8 cellular contexts compared by ENCODE assay signal in the genomic region with DNA sequence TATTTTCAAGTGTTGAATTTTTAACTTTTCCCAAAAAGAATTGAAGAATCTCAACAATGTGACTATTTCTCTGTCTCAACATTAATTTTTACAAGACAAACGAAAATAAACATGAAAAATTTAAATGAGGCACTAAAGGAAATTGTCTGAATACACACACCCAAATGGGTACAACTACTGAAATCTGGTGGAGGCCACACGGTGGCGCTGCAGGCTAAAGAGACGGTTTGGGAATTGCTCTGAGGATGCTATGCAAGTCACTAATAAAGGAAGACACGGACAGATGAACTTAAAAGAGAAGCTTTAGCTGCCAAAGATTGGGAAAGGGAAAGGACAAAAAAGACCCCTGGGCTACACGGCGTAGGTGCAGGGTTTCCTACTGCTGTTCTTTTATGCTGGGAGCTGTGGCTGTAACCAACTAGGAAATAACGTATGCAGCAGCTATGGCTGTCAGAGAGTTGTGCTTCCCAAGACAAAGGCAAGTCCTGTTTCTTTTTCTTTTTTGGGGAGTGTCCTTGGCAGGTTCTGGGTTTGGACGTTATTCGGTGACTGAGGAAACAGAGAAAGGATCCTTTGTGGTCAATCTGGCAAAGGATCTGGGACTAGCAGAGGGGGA. TPM values are rescaled to one million over a fixed set of nuclear protein-coding genes. Genes with fewer than 3 reads are reported as not detected.
A peak's percentile ranks its signal among the peaks of the same experiment; 100 is the strongest.
DNase-seq lines count a peak whose midpoint lies in the region; ATAC-seq and TF ChIP-seq lines count a peak whose summit lies in the region.

A gene (plus strand): TSS at position 244 of the 616 bp plus-strand sequence. CDS start 200 bp downstream, at position 444.

- peak within 1 kb of the TSS in 2 of 4 experiments; percentile 3 to 11 for H3K4me3 ChIP-seq in fibroblast of lung (replicated peaks in 1 of 4; ENCODE audit: control extremely low read depth in 1 of 4, insufficient read depth in 1 of 4, low read depth in 3 of 4, low read length in 4 of 4)

- ATAC-seq in GM18867 (IDR thresholded peaks at IDR 0.05; ENCODE audit: unreplicated experiment): no peak
- no peak for ATAC-seq in GM21423 (IDR thresholded peaks at IDR 0.05; ENCODE audit: unreplicated experiment)

- no peak within 1 kb of the TSS for H3K27ac ChIP-seq in fibroblast of lung (ENCODE audit: insufficient read depth, low read length)

- H2AFZ ChIP-seq in fibroblast of lung (ENCODE audit: low read length): no peak within 1 kb of the TSS

- H3K4me1 ChIP-seq in fibroblast of lung (ENCODE audit: control insufficient read depth, extremely low read depth, insufficient read depth, low read length): no peaks in the 10 kb centered on the region

- DNase-seq in AML-193 (lab: John Stamatoyannopoulos, UW): peak; percentile 47 to 49
- peak; percentile 44 for DNase-seq in RPMI7951 (ENCODE audit: low read depth)
- DNase-seq in fibroblast of lung (ENCODE audit: low read depth in 2 of 2): peak; percentile 8 to 9
- peak; percentile 8 for DNase-seq in stimulated activated CD4-positive, alpha-beta T cell treated with anti-CD3 and anti-CD28 coated beads, Interleukin-12 subunit alpha, Interleukin-12 subunit beta, amount 100 ng/mL, for 4 hours
- no peak for DNase-seq in mucosa of gallbladder (ENCODE audit: low spot score)

- H3K9me3 ChIP-seq in fibroblast of lung (ENCODE audit: control insufficient read depth, insufficient read depth, low read depth, low read length): no peaks in the 10 kb centered on the region

- H4K20me1 ChIP-seq in fibroblast of lung (ENCODE audit: control insufficient read depth, extremely low read depth, insufficient read depth, low read length): no peaks in the 10 kb centered on the region

- TF ChIP-seq CTCF in GM12872 (IDR thresholded peaks at IDR 0.05; ENCODE audit: insufficient read depth, low read depth, low read length) (peak; percentile 44; the same call in 2 of the 3 replicates), fibroblast of lung (conservative IDR thresholded peaks at IDR 0.05 in 1 of 2, IDR thresholded peaks at IDR 0.05 in 1 of 2; ENCODE audit: low read depth in 1 of 2, low read length in 2 of 2) (peak; percentile 15 to 28)

- no peaks in the 10 kb centered on the region for H3K27me3 ChIP-seq in fibroblast of lung (ENCODE audit: control insufficient read depth, insufficient read depth, low read length)

- no peak within 1 kb of the TSS for H3K9ac ChIP-seq in fibroblast of lung (ENCODE audit: insufficient read depth, low read length)

- no peak within 1 kb of the TSS for H3K4me2 ChIP-seq in fibroblast of lung (ENCODE audit: extremely low read depth, insufficient read depth, low read length)

- no peaks in the 10 kb centered on the region for H3K36me3 ChIP-seq in fibroblast of lung (ENCODE audit: control insufficient read depth, insufficient read depth, low read length)

- no peaks in the 10 kb centered on the region for H3K79me2 ChIP-seq in fibroblast of lung (ENCODE audit: control insufficient read depth, insufficient read depth, low read length)

RNA-seq across cellular contexts. Expression of the gene that starts here (rescaled TPM):
- total RNA-seq in RPMI7951 (2014; rRNA removed; shearing (Covaris generic)): 0.60 and 0.78 TPM in 2 replicates
- total RNA-seq in fibroblast of lung (0.77 and 2.0 TPM in 2 replicates), mucosa of gallbladder (2.5 TPM)
- 0.28 and 0.78 TPM in 2 replicates for polyA plus RNA-seq in fibroblast of lung
- polyA plus RNA-seq in fibroblast of lung (2012): 0.27 and 0.55 TPM in 2 replicates
- polyA minus RNA-seq in fibroblast of lung (ENCODE audit: low replicate concordance): 0.15 TPM in 1 of 2 replicates, not detected in the other

Comparison
In these comparisons a context has a peak if more than half of its experiments do, and no peak if none do; other contexts are left out.
1. Peak in DNase-seq in RPMI7951; RNA of the gene not detected or under 1 TPM.